In the genomic region with DNA sequence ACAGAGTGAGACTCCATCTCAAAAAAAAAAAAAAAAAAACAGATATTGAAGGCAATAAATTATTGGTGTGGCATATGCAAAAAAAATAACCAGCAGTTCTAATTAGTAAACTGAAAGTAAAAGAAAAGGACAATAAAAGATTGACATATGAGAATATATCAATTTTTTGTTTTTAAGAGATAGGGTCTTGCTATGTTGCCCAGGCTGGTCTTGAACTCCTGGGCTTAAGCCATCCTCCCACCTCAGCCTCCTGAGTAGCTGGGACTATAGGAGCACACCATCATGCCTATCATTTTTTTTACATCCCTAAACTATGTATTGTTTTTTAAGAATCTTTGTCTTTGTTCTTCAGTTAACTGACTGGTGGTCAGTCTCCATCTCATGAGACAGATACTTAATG, we compare ENCODE assay signal across 24 cellular contexts.
"Had no signal": no experiment of that assay in that cellular context is flagged by ENCODE, and none has a peak within 500 bp of the region (broad histone marks: within the 10 kb centered on the region; RNA-seq: fewer than 3 reads in every experiment).

No MANE protein-coding gene starts in this region.

- H3K9me3 ChIP-seq: ovary, psoas muscle, stomach, thoracic aorta, thyroid gland, tibial nerve, upper lobe of left lung, vagina had no signal

- H3K36me3 ChIP-seq: neural progenitor cell, ovary, stomach, thoracic aorta, thyroid gland, tibial nerve, upper lobe of left lung, vagina had no signal

- H3K4me1 ChIP-seq: parathyroid adenoma had no signal

- H3K9ac ChIP-seq: neural progenitor cell, parathyroid adenoma had no signal

- H2AFZ ChIP-seq: neural progenitor cell, parathyroid adenoma had no signal

- DNase-seq: natural killer cell; occipital lobe; ovary; psoas muscle; right cardiac atrium; small intestine; stimulated activated CD4-positive, alpha-beta T cell treated with anti-CD3 and anti-CD28 coated beads, Interleukin-15, amount 100 ng/mL, for 24 hours; stimulated activated CD4-positive, alpha-beta T cell treated with anti-CD3 and anti-CD28 coated beads, Interleukin-2, amount 100 ng/mL, for 24 hours; stimulated activated CD4-positive, alpha-beta T cell treated with anti-CD3 and anti-CD28 coated beads, Interleukin-2, amount 100 ng/mL, for 48 hours; stimulated activated CD4-positive, alpha-beta T cell treated with anti-CD3 and anti-CD28 coated beads, Interleukin-4, amount 100 ng/mL, for 24 hours; stimulated activated naive B cell treated with anti-CD40 and anti-IgM and Interleukin-4, amounts not matched to agents 10 μg/mL and 1 μg/mL and 100 μg/mL, for 72 hours; stimulated activated naive CD4-positive, alpha-beta T cell treated with Interleukin-2 at 50 U/mL for 16 hours; stomach; thyroid gland; trophoblast cell had no signal

- FAIRE-seq: small intestine, urothelium cell line had no signal

- H3K4me3 ChIP-seq: neural progenitor cell, ovary, psoas muscle, stomach, thoracic aorta, thyroid gland, tibial nerve, upper lobe of left lung, vagina had no signal

- H3K27me3 ChIP-seq: neural progenitor cell, ovary, stomach, thyroid gland, tibial nerve, upper lobe of left lung, vagina had no signal

- H3K27ac ChIP-seq: neural progenitor cell, ovary, parathyroid adenoma, psoas muscle, thoracic aorta, thyroid gland, tibial nerve, upper lobe of left lung, vagina had no signal

- H3K4me2 ChIP-seq: neural progenitor cell had no signal

- ATAC-seq: natural killer cell; psoas muscle; right cardiac atrium; sciatic nerve; stimulated activated effector memory CD8-positive, alpha-beta T cell treated with anti-CD3 and anti-CD28 coated beads, Interleukin-12 subunit alpha, Interleukin-12 subunit beta, amount 100 ng/mL, for 72 hours; stimulated activated naive B cell treated with anti-CD40 and anti-IgM and Interleukin-4, amounts not matched to agents 10 μg/mL and 1 μg/mL and 100 μg/mL, for 72 hours had no signal
